1 cellular context compared by ENCODE assay signal in the genomic region with DNA sequence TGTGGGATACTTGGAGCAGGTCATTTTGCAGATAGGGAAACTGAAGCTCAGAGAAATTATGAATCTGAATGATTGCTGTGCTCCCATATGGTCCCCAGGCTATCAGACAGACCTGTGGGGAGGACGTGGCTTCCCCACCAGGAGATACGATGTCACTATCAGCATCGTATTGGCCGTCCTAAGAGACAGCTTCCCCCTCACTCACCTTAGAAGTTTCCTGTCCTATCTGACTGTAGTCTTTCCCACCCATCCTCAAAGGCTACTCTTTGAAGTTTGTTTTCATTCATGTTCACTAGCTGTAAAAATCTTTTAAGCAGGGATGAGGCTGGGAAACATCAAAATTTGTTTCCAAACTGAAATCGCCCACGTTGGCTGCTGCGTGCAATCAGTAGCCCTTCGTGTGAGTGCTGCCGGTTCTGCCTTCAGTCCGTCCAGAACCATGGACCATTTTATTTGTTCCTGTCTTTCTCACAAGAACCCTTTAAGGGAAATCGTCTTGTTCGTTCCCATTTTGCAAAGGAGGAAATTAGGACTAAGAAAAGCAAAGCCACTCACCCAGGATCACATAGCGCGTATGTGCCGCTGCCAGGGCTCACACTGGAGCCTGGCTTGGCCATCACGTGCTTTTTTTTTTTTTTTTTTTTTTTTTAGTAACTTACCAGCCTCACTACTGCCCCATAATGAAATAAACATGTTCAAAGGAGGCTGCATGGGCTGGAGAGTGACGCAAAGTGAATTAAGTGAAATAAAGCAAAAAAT.
TF ChIP-seq lines count a peak whose summit lies in the region.

No MANE protein-coding gene starts in this region.

TF ChIP-seq in H1, 55 proteins besides CTCF, POLR2A, EP300 and RAD21 (continued from another document):
- 0 out of 2 replicates have a peak, but pooled peaks have one; percentile 19 for TF ChIP-seq TBP (IDR thresholded peaks at IDR 0.05; ENCODE audit: low read depth, low read length)
- peak; percentile 36 for TF ChIP-seq TAF7 (optimal IDR thresholded peaks at IDR 0.05; ENCODE audit: borderline replicate concordance, low read depth, low read length)
- no peak for TF ChIP-seq RXRA (IDR thresholded peaks at IDR 0.05; ENCODE audit: insufficient read depth, low read depth, low read length)
- TF ChIP-seq FOSL1 (IDR thresholded peaks at IDR 0.05; ENCODE audit: insufficient read depth, low read depth, low read length), result no peak
- TF ChIP-seq JUN (IDR thresholded peaks at IDR 0.05; ENCODE audit: low read depth, low read length), result no peak
- TF ChIP-seq, protein P1, sequence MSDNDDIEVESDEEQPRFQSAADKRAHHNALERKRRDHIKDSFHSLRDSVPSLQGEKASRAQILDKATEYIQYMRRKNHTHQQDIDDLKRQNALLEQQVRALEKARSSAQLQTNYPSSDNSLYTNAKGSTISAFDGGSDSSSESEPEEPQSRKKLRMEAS (IDR thresholded peaks at IDR 0.05), result 0 out of 2 replicates have a peak, but pooled peaks have one; percentile 25
- TF ChIP-seq TAF1 (IDR thresholded peaks at IDR 0.05; ENCODE audit: low read depth, low read length), result no peak; the same call in 1 of the 2 replicates
- no peak for TF ChIP-seq ZNF274 (IDR thresholded peaks at IDR 0.05; ENCODE audit: borderline replicate concordance, extremely low read depth, low read length)
- no peak for TF ChIP-seq JUND (IDR thresholded peaks at IDR 0.05; ENCODE audit: low read length)
- TF ChIP-seq POLR2AphosphoS5 (IDR thresholded peaks at IDR 0.05; ENCODE audit: low read depth, low read length), result 0 out of 2 replicates have a peak, but pooled peaks have one; percentile 43
- no peak for TF ChIP-seq MAFK (IDR thresholded peaks at IDR 0.05; ENCODE audit: low read depth, low read length)
- no peak for TF ChIP-seq SIX5 (IDR thresholded peaks at IDR 0.05; ENCODE audit: low read depth, low read length)
- no peak for TF ChIP-seq YY1 (IDR thresholded peaks at IDR 0.05; ENCODE audit: low read depth, low read length)
- TF ChIP-seq SIN3A (conservative IDR thresholded peaks at IDR 0.05 in 1 of 2, IDR thresholded peaks at IDR 0.05 in 1 of 2; ENCODE audit: low read depth in 1 of 2, low read length in 2 of 2), result peak in 1 of 2 experiments; percentile 74; a peak in 2 of 4 replicates
- TF ChIP-seq GABPA (IDR thresholded peaks at IDR 0.05; ENCODE audit: borderline replicate concordance, insufficient read depth, low read length), result no peak
- TF ChIP-seq CHD2 (IDR thresholded peaks at IDR 0.05; ENCODE audit: low read length), result no peak
- TF ChIP-seq POU5F1 (IDR thresholded peaks at IDR 0.05; ENCODE audit: low read depth, low read length), result no peak
TF ChIP-seq in H1: peak in this region for 6.
